8 cellular contexts compared by ENCODE assay signal in genomic region chr9:114332474-114333040, GRCh38. TPM values are rescaled to one million over a fixed set of nuclear protein-coding genes. Genes with fewer than 3 reads are reported as not detected.
"Had no signal": no experiment of that assay in that cellular context is flagged by ENCODE, and none has a peak within 500 bp of the region (broad histone marks: within the 10 kb centered on the region; RNA-seq: fewer than 3 reads in every experiment).

No MANE protein-coding gene starts in this region.

RNA-seq across cellular contexts. Expression of gene ORM2, which starts 2.9 kb away (rescaled TPM):
- total RNA-seq: activated naive CD4-positive, alpha-beta T cell treated with anti-CD3 and anti-CD28 coated beads for 36 hours; cardiac muscle cell; dermis blood vessel endothelial cell; esophagus squamous epithelium; heart right ventricle; occipital lobe; renal cortical epithelial cell; sigmoid colon had no signal
- polyA plus RNA-seq: cardiac muscle cell had no signal

RNA-seq across cellular contexts. Expression of gene ORM1, which starts 9.7 kb away (rescaled TPM):
- total RNA-seq: activated naive CD4-positive, alpha-beta T cell treated with anti-CD3 and anti-CD28 coated beads for 36 hours; cardiac muscle cell; dermis blood vessel endothelial cell; occipital lobe; renal cortical epithelial cell; sigmoid colon had no signal
